In the genomic region with DNA sequence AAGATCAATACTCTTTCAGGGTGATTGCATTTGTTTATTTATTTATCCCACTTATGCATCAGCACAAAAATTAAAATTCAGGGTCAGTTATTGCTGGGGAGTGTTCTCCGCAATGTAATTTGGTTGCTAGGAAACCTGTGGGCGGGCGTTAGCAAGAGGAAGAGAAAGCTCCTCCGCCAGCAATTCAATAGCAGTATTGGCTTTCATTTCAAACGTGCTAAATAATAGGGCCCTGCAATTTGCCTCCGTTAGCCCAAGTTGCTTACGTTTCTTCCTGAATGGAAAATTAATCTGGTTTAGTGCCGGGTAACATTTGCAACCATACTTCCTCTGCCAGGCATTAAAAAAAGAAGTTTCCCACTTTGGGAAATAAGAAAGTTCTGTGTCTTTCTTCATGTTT, we compare ENCODE assay signal across 8 cellular contexts.
DNase-seq lines count a peak whose midpoint lies in the region; ATAC-seq lines count a peak whose summit lies in the region.

No MANE protein-coding gene starts in this region.

- ATAC-seq in HG03354 (IDR thresholded peaks at IDR 0.05; ENCODE audit: poor library complexity, severe bottlenecking, unreplicated experiment), result peak; percentile 96

- DNase-seq in NCI-H1417 (lab: John Stamatoyannopoulos, UW) (peak; percentile 48 to 84 (median 66)), NCI-H1417 treated with DMSO at 0.1 percent for 48 hours (lab: John Stamatoyannopoulos, UW) (no peak), SHP77 treated with DMSO at 0.1 percent for 48 hours (lab: John Stamatoyannopoulos, UW) (peak; percentile 45), amygdala (lab: John Stamatoyannopoulos, UW) (peak in 30 of 56 donors; percentile 5 to 68 (median 28)), left kidney (ENCODE audit: low read depth, low spot score) (peak; percentile 66), KG1 (lab: John Stamatoyannopoulos, UW) (no peak)
- peak in 2 of 3 experiments; percentile 40 to 54 for DNase-seq in stimulated activated CD4-positive, alpha-beta T cell treated with anti-CD3 and anti-CD28 coated beads, TNF-alpha, amount 100 ng/mL, for 4 hours (ENCODE audit: low read depth in 3 of 3)

Comparison
In these comparisons a context has a peak if more than half of its experiments do, and no peak if none do; other contexts are left out.
1. DNase-seq: peak in NCI-H1417 (3 of 3), SHP77 treated with DMSO at 0.1 percent for 48 hours (single experiment), amygdala (30 of 56), left kidney (single experiment) and stimulated activated CD4-positive, alpha-beta T cell treated with anti-CD3 and anti-CD28 coated beads, TNF-alpha, amount 100 ng/mL, for 4 hours (2 of 3); none in NCI-H1417 treated with DMSO at 0.1 percent for 48 hours (single experiment) and KG1 (single experiment).